1 cellular context compared by ENCODE assay signal in genomic region chr9:76458903-76459690, GRCh38.
TF ChIP-seq lines count a peak whose summit lies in the region.

Gene GCNT1, plus strand, starts transcription at chr9:76459182. Its CDS starts 43,200 bp downstream, at chr9:76502382.

TF ChIP-seq in HepG2, 621 proteins besides CTCF, POLR2A, EP300 and RAD21 (continued from another document and continues in another):
- TF ChIP-seq ZNF687 (CRISPR knock-in tag; IDR thresholded peaks at IDR 0.05) = peak; percentile 74
- TF ChIP-seq MXD1 (CRISPR knock-in tag; IDR thresholded peaks at IDR 0.05) = peak; percentile 33; the same call in 1 of the 2 replicates
- TF ChIP-seq FOXM1 (CRISPR knock-in tag; IDR thresholded peaks at IDR 0.05) = no peak
- TF ChIP-seq SCMH1 (CRISPR knock-in tag; IDR thresholded peaks at IDR 0.05; ENCODE audit: borderline replicate concordance) = no peak
- no peak for TF ChIP-seq MEIS1 (CRISPR knock-in tag; IDR thresholded peaks at IDR 0.05; ENCODE audit: borderline replicate concordance)
- TF ChIP-seq ZMYM3 (CRISPR knock-in tag; IDR thresholded peaks at IDR 0.05) = no peak
- no peak for TF ChIP-seq SAFB2 (CRISPR knock-in tag; IDR thresholded peaks at IDR 0.05; ENCODE audit: borderline replicate concordance, low read depth)
- TF ChIP-seq ZNF253 (CRISPR knock-in tag; IDR thresholded peaks at IDR 0.05; ENCODE audit: borderline replicate concordance) = no peak
- TF ChIP-seq UBTF (CRISPR knock-in tag; IDR thresholded peaks at IDR 0.05) = peak; percentile 46; the same call in 1 of the 2 replicates
- no peak for TF ChIP-seq ZSCAN31 (CRISPR knock-in tag; IDR thresholded peaks at IDR 0.05; ENCODE audit: low read depth)
- TF ChIP-seq SPEN (CRISPR knock-in tag; IDR thresholded peaks at IDR 0.05; ENCODE audit: low read depth) = no peak
- no peak for TF ChIP-seq RNF2 (conservative IDR thresholded peaks at IDR 0.05; ENCODE audit: low read depth)
- TF ChIP-seq, protein P1, sequence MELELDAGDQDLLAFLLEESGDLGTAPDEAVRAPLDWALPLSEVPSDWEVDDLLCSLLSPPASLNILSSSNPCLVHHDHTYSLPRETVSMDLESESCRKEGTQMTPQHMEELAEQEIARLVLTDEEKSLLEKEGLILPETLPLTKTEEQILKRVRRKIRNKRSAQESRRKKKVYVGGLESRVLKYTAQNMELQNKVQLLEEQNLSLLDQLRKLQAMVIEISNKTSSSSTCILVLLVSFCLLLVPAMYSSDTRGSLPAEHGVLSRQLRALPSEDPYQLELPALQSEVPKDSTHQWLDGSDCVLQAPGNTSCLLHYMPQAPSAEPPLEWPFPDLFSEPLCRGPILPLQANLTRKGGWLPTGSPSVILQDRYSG (CRISPR knock-in tag; IDR thresholded peaks at IDR 0.05) = no peak
- no peak for TF ChIP-seq ZNF414 (CRISPR knock-in tag; IDR thresholded peaks at IDR 0.05)
- no peak for TF ChIP-seq ZNF550 (CRISPR knock-in tag; IDR thresholded peaks at IDR 0.05; ENCODE audit: borderline replicate concordance)
- no peak for TF ChIP-seq ZNF564 (CRISPR knock-in tag; IDR thresholded peaks at IDR 0.05)
- TF ChIP-seq ZNF317 (CRISPR knock-in tag; IDR thresholded peaks at IDR 0.05) = no peak
- peak; percentile 60; the same call in 1 of the 2 replicates for TF ChIP-seq ELF3 (CRISPR knock-in tag; IDR thresholded peaks at IDR 0.05)
- no peak for TF ChIP-seq JUND (CRISPR knock-in tag; IDR thresholded peaks at IDR 0.05)
- no peak for TF ChIP-seq ARNT2 (CRISPR knock-in tag; IDR thresholded peaks at IDR 0.05; ENCODE audit: low read depth)
- TF ChIP-seq, protein P2, sequence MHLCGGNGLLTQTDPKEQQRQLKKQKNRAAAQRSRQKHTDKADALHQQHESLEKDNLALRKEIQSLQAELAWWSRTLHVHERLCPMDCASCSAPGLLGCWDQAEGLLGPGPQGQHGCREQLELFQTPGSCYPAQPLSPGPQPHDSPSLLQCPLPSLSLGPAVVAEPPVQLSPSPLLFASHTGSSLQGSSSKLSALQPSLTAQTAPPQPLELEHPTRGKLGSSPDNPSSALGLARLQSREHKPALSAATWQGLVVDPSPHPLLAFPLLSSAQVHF (CRISPR knock-in tag; IDR thresholded peaks at IDR 0.05) = no peak
- peak; percentile 95 for TF ChIP-seq TFDP1 (CRISPR knock-in tag; IDR thresholded peaks at IDR 0.05; ENCODE audit: borderline replicate concordance)
- no peak for TF ChIP-seq PAWR (CRISPR knock-in tag; IDR thresholded peaks at IDR 0.05; ENCODE audit: borderline replicate concordance)
- TF ChIP-seq CCDC6 (CRISPR knock-in tag; IDR thresholded peaks at IDR 0.05) = no peak
- no peak for TF ChIP-seq ZNF3 (CRISPR knock-in tag; IDR thresholded peaks at IDR 0.05)
- peak; percentile 64; the same call in 1 of the 2 replicates for TF ChIP-seq ZNF563 (CRISPR knock-in tag; IDR thresholded peaks at IDR 0.05)
- TF ChIP-seq POGZ (CRISPR knock-in tag; IDR thresholded peaks at IDR 0.05) = peak; percentile 70
- TF ChIP-seq, protein P3, sequence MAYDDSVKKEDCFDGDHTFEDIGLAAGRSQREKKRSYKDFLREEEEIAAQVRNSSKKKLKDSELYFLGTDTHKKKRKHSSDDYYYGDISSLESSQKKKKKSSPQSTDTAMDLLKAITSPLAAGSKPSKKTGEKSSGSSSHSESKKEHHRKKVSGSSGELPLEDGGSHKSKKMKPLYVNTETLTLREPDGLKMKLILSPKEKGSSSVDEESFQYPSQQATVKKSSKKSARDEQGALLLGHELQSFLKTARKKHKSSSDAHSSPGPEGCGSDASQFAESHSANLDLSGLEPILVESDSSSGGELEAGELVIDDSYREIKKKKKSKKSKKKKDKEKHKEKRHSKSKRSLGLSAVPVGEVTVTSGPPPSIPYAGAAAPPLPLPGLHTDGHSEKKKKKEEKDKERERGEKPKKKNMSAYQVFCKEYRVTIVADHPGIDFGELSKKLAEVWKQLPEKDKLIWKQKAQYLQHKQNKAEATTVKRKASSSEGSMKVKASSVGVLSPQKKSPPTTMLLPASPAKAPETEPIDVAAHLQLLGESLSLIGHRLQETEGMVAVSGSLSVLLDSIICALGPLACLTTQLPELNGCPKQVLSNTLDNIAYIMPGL (CRISPR knock-in tag; IDR thresholded peaks at IDR 0.05; ENCODE audit: borderline replicate concordance in 1 of 2, low read depth in 1 of 2) = peak; percentile 45 to 47; a peak in 1 of 4 replicates
- no peak for TF ChIP-seq WIZ (CRISPR knock-in tag; IDR thresholded peaks at IDR 0.05)
- no peak for TF ChIP-seq SOX6 (IDR thresholded peaks at IDR 0.05)
- peak; percentile 37; the same call in 1 of the 2 replicates for TF ChIP-seq SOX6 (CRISPR knock-in tag; IDR thresholded peaks at IDR 0.05)
- TF ChIP-seq HMGA1 (CRISPR knock-in tag; conservative IDR thresholded peaks at IDR 0.05) = no peak
- TF ChIP-seq RARA (CRISPR knock-in tag; IDR thresholded peaks at IDR 0.05) = peak; percentile 39; the same call in 1 of the 2 replicates
- peak; percentile 36; the same call in 1 of the 2 replicates for TF ChIP-seq ZNF451 (CRISPR knock-in tag; IDR thresholded peaks at IDR 0.05)
- no peak for TF ChIP-seq MAFF (IDR thresholded peaks at IDR 0.05; ENCODE audit: low read depth, low read length)
- TF ChIP-seq KDM5A (IDR thresholded peaks at IDR 0.05; ENCODE audit: borderline replicate concordance, low read length) = no peak
- TF ChIP-seq ZNF788 (CRISPR knock-in tag; IDR thresholded peaks at IDR 0.05; ENCODE audit: borderline replicate concordance) = peak; percentile 14; the same call in 1 of the 2 replicates
- no peak for TF ChIP-seq FLYWCH1 (CRISPR knock-in tag; IDR thresholded peaks at IDR 0.05)
- no peak for TF ChIP-seq ETV6 (CRISPR knock-in tag; conservative IDR thresholded peaks at IDR 0.05)
- peak; percentile 49; the same call in 1 of the 2 replicates for TF ChIP-seq HOXA3 (CRISPR knock-in tag; IDR thresholded peaks at IDR 0.05)
- TF ChIP-seq HINFP (CRISPR knock-in tag; IDR thresholded peaks at IDR 0.05; ENCODE audit: low read depth) = peak; percentile 48; the same call in 1 of the 2 replicates
- TF ChIP-seq FOXP1 (IDR thresholded peaks at IDR 0.05) = no peak
- TF ChIP-seq FOXP1 (CRISPR knock-in tag; IDR thresholded peaks at IDR 0.05) = no peak
- TF ChIP-seq TCF12 (IDR thresholded peaks at IDR 0.05) = no peak
- TF ChIP-seq TCF12 (CRISPR knock-in tag; IDR thresholded peaks at IDR 0.05) = no peak
- TF ChIP-seq ARID5B (CRISPR knock-in tag; IDR thresholded peaks at IDR 0.05) = peak; percentile 51; the same call in 1 of the 2 replicates
- no peak for TF ChIP-seq GZF1 (CRISPR knock-in tag; IDR thresholded peaks at IDR 0.05)
- no peak for TF ChIP-seq AGO2 (optimal IDR thresholded peaks at IDR 0.05; ENCODE audit: low read depth, low read length)
- TF ChIP-seq ZNF616 (CRISPR knock-in tag; IDR thresholded peaks at IDR 0.05; ENCODE audit: low read depth) = 0 out of 2 replicates have a peak, but pooled peaks have one; percentile 45
- no peak for TF ChIP-seq SIN3B (IDR thresholded peaks at IDR 0.05; ENCODE audit: low read length)
- no peak for TF ChIP-seq ZBTB3 (CRISPR knock-in tag; IDR thresholded peaks at IDR 0.05; ENCODE audit: borderline replicate concordance, low read depth)
- no peak for TF ChIP-seq ZNF10 (CRISPR knock-in tag; IDR thresholded peaks at IDR 0.05; ENCODE audit: borderline replicate concordance, low read depth)
- TF ChIP-seq NFYB (CRISPR knock-in tag; IDR thresholded peaks at IDR 0.05) = no peak
